In genomic region chr6:106629859-106630163, GRCh38 we compare ENCODE assay signal across 8 cellular contexts. TPM values are rescaled to one million over a fixed set of nuclear protein-coding genes. Genes with fewer than 3 reads are reported as not detected.
DNase-seq lines count a peak whose midpoint lies in the region; ATAC-seq, FAIRE-seq and TF ChIP-seq lines count a peak whose summit lies in the region.

No MANE protein-coding gene starts in this region.

- peak overlapping the region; percentile 87 for H3K4me3 Mint-ChIP-seq in activated CD4-positive, alpha-beta T cell treated with anti-CD3 and anti-CD28 coated beads, Interleukin-2, amount 10 ng/mL, durations not matched to agents 7 days and 5 days
- H3K4me3 Mint-ChIP-seq in activated naive CD4-positive, alpha-beta T cell treated with anti-CD3 and anti-CD28 coated beads, Interleukin-2, amount 50 U/mL, for 24 hours = peak overlapping the region; percentile 99

- peak overlapping the region; percentile 82 to 97 for H3K4me3 ChIP-seq in kidney (ENCODE audit: low read length in 2 of 2)
- H3K4me3 ChIP-seq in thyroid gland (replicated peaks in 1 of 3) = peak overlapping the region; percentile 21 to 95 (median 50)

- WGBS in thyroid gland, 2 donors = 0 to 1% methylated on average over 9 to 14 of the region's 14 CpGs

- intact Hi-C loops in kidney (cut with DNase I) (no loop called here), thyroid gland (cut with DNase I) (no loop called here)

- H3K9ac ChIP-seq in kidney (ENCODE audit: low read length in 2 of 2) = peak overlapping the region; percentile 77 to 96

- no peaks in the 10 kb centered on the region for H3K27me3 ChIP-seq in thyroid gland

- no peaks in the 10 kb centered on the region for H3K9me3 Mint-ChIP-seq in activated CD4-positive, alpha-beta T cell treated with anti-CD3 and anti-CD28 coated beads, Interleukin-2, amount 10 ng/mL, durations not matched to agents 7 days and 5 days
- H3K9me3 Mint-ChIP-seq in activated naive CD4-positive, alpha-beta T cell treated with anti-CD3 and anti-CD28 coated beads, Interleukin-2, amount 50 U/mL, for 24 hours = no peaks in the 10 kb centered on the region

- ATAC-seq in GM21528 (IDR thresholded peaks at IDR 0.05; ENCODE audit: low FRiP score, unreplicated experiment) = no peak
- no peak for ATAC-seq in GM19351 (IDR thresholded peaks at IDR 0.05; ENCODE audit: unreplicated experiment)

- peaks cover 8% of the 10 kb centered on the region for H3K36me3 Mint-ChIP-seq in activated CD4-positive, alpha-beta T cell treated with anti-CD3 and anti-CD28 coated beads, Interleukin-2, amount 10 ng/mL, durations not matched to agents 7 days and 5 days (ENCODE audit: low read depth)
- peaks cover 2% of the 10 kb centered on the region for H3K36me3 Mint-ChIP-seq in activated naive CD4-positive, alpha-beta T cell treated with anti-CD3 and anti-CD28 coated beads, Interleukin-2, amount 50 U/mL, for 24 hours

- TF ChIP-seq POLR2A in thyroid gland (IDR thresholded peaks at IDR 0.05) = no peak

- H3K36me3 ChIP-seq in kidney (ENCODE audit: control insufficient read depth in 1 of 2, insufficient read depth in 2 of 2, low read length in 2 of 2) = no peaks in the 10 kb centered on the region
- H3K36me3 ChIP-seq in thyroid gland = no peaks in the 10 kb centered on the region

- POLR2A ChIA-PET in activated CD4-positive, alpha-beta T cell treated with anti-CD3 and anti-CD28 coated beads, Interleukin-2, amount 10 ng/mL, durations not matched to agents 7 days and 5 days (lab: Charles Lee) = no interaction called here

- peak overlapping the region; percentile 95 for H3K27ac Mint-ChIP-seq in activated CD4-positive, alpha-beta T cell treated with anti-CD3 and anti-CD28 coated beads, Interleukin-2, amount 10 ng/mL, durations not matched to agents 7 days and 5 days
- peak overlapping the region; percentile 100 for H3K27ac Mint-ChIP-seq in activated naive CD4-positive, alpha-beta T cell treated with anti-CD3 and anti-CD28 coated beads, Interleukin-2, amount 50 U/mL, for 24 hours

- H3K4me1 ChIP-seq in kidney (ENCODE audit: control insufficient read depth in 1 of 2, insufficient read depth in 1 of 2, low read depth in 1 of 2, low read length in 2 of 2) (peaks cover 3 to 7% of the 10 kb centered on the region in 2 donors), thyroid gland (peaks cover 14 to 20% of the 10 kb centered on the region in 2 donors)

- peaks cover 35% of the 10 kb centered on the region for H3K4me1 Mint-ChIP-seq in activated CD4-positive, alpha-beta T cell treated with anti-CD3 and anti-CD28 coated beads, Interleukin-2, amount 10 ng/mL, durations not matched to agents 7 days and 5 days
- peaks cover 55% of the 10 kb centered on the region for H3K4me1 Mint-ChIP-seq in activated naive CD4-positive, alpha-beta T cell treated with anti-CD3 and anti-CD28 coated beads, Interleukin-2, amount 50 U/mL, for 24 hours

- CTCF ChIA-PET in activated CD4-positive, alpha-beta T cell treated with anti-CD3 and anti-CD28 coated beads, Interleukin-2, amount 10 ng/mL, durations not matched to agents 7 days and 5 days (lab: Charles Lee) = no interaction called here

- H3K9me3 ChIP-seq in kidney (ENCODE audit: control insufficient read depth in 1 of 2, low read length in 2 of 2) (no peaks in the 10 kb centered on the region), thyroid gland (no peaks in the 10 kb centered on the region)

- peak overlapping the region; percentile 72 to 79 for H3K27ac ChIP-seq in kidney (ENCODE audit: low read depth in 2 of 2, low read length in 2 of 2)
- peak overlapping the region; percentile 43 to 92 (median 81) for H3K27ac ChIP-seq in thyroid gland

- H3K27me3 Mint-ChIP-seq in activated CD4-positive, alpha-beta T cell treated with anti-CD3 and anti-CD28 coated beads, Interleukin-2, amount 10 ng/mL, durations not matched to agents 7 days and 5 days = no peaks in the 10 kb centered on the region
- H3K27me3 Mint-ChIP-seq in activated naive CD4-positive, alpha-beta T cell treated with anti-CD3 and anti-CD28 coated beads, Interleukin-2, amount 50 U/mL, for 24 hours = no peaks in the 10 kb centered on the region

- no peak for FAIRE-seq in kidney (lab: Jason Lieb, UNC)

- TF ChIP-seq CTCF in kidney (IDR thresholded peaks at IDR 0.05; ENCODE audit: borderline replicate concordance, extremely low read depth, insufficient read depth) (no peak), thyroid gland (IDR thresholded peaks at IDR 0.05) (no peak)

- no peak for DNase-seq in activated CD4-positive, alpha-beta T cell treated with anti-CD3 and anti-CD28 coated beads, Interleukin-2, amount 10 ng/mL, durations not matched to agents 7 days and 5 days
- DNase-seq in activated CD4-positive, alpha-beta T cell treated with anti-CD3 and anti-CD28 coated beads for 4 hours = no peak
- DNase-seq in kidney (peak; percentile 64), thyroid gland (no peak), OCI-M2 (lab: John Stamatoyannopoulos, UW; ENCODE audit: unreplicated experiment) (no peak)

RNA-seq across cellular contexts. Expression of gene QRSL1, which starts 0.4 kb away (rescaled TPM):
- 10 to 100 TPM; 12.6 to 14.7 TPM for total RNA-seq in activated CD4-positive, alpha-beta T cell treated with anti-CD3 and anti-CD28 coated beads, Interleukin-2, amount 10 ng/mL, durations not matched to agents 7 days and 5 days
- total RNA-seq in kidney (18.0 TPM), thyroid gland (10 to 100 TPM; 11.4 to 16.4 (median 15.9) TPM)
- 12.5 TPM for polyA plus RNA-seq in kidney (ENCODE audit: insufficient read depth, low read depth, low replicate concordance)

RNA-seq across cellular contexts. Expression of gene RTN4IP1, which starts 0.5 kb away (rescaled TPM):
- 1 to 10 TPM; 5.4 to 6.3 TPM for total RNA-seq in activated CD4-positive, alpha-beta T cell treated with anti-CD3 and anti-CD28 coated beads, Interleukin-2, amount 10 ng/mL, durations not matched to agents 7 days and 5 days
- total RNA-seq in kidney (8.9 TPM), thyroid gland (10 to 100 TPM in 1 of 4 donors, 1 to 10 TPM in 3; 3.6 to 10.9 (median 8.6) TPM)
- polyA plus RNA-seq in kidney (ENCODE audit: insufficient read depth, low read depth, low replicate concordance) = 19.3 TPM
